8 cellular contexts compared by ENCODE assay signal in genomic region chr2:95992520-95993272, GRCh38. TPM values are rescaled to one million over a fixed set of nuclear protein-coding genes. Genes with fewer than 3 reads are reported as not detected.
DNase-seq lines count a peak whose midpoint lies in the region; TF ChIP-seq lines count a peak whose summit lies in the region.
"Not testable (repeated sequence)": the region's sequence is repeated elsewhere in the genome, so short reads cannot be mapped to it uniquely, and the experiment has no call there.

No MANE protein-coding gene starts in this region.

- H3K36me3 ChIP-seq in Loucy (ENCODE audit: insufficient read depth, low read length); iPS-20b (ENCODE audit: insufficient read depth, low read depth, low read length); urinary bladder (ENCODE audit: insufficient read depth): not testable (repeated sequence)

- POLR2A ChIA-PET in activated CD4-positive, alpha-beta memory T cell treated with anti-CD3 and anti-CD28 coated beads, Interleukin-2, amount 10 ng/mL, durations not matched to agents 7 days and 5 days (lab: Charles Lee), result interaction anchor here (0.7 to 1.2 kb wide), 5 partner anchors 8 to 215 kb away, joined by 3 to 5 read pairs (median 3); partner anchors contain the start of gene STARD7

- not testable (repeated sequence) for H3K9me2 ChIP-seq in Loucy (replicated peaks; ENCODE audit: low read depth, low read length)

- CTCF ChIA-PET in activated CD4-positive, alpha-beta memory T cell treated with anti-CD3 and anti-CD28 coated beads, Interleukin-2, amount 10 ng/mL, durations not matched to agents 7 days and 5 days (lab: Charles Lee), result interaction anchor here (0.6 to 3.2 kb wide), 29 partner anchors 8 to 352 kb away, joined by 3 to 31 read pairs (median 4); partner anchors contain the start of genes ADRA2B and NCAPH

- H3F3A ChIP-seq in Loucy (ENCODE audit: low read depth), result not testable (repeated sequence)

- not testable (repeated sequence) for H3K4me1 Mint-ChIP-seq in activated CD4-positive, alpha-beta memory T cell treated with anti-CD3 and anti-CD28 coated beads, Interleukin-2, amount 10 ng/mL, durations not matched to agents 7 days and 5 days; progenitor cell of endocrine pancreas (ENCODE audit: low read depth)

- H3K27ac Mint-ChIP-seq in activated CD4-positive, alpha-beta memory T cell treated with anti-CD3 and anti-CD28 coated beads, Interleukin-2, amount 10 ng/mL, durations not matched to agents 7 days and 5 days, result peak overlapping the region; percentile 89
- H3K27ac Mint-ChIP-seq in progenitor cell of endocrine pancreas, result peak overlapping the region; percentile 94

- not testable (repeated sequence) for H3K9me3 Mint-ChIP-seq in activated CD4-positive, alpha-beta memory T cell treated with anti-CD3 and anti-CD28 coated beads, Interleukin-2, amount 10 ng/mL, durations not matched to agents 7 days and 5 days; progenitor cell of endocrine pancreas (ENCODE audit: low read depth)

- H3K4me3 Mint-ChIP-seq in activated CD4-positive, alpha-beta memory T cell treated with anti-CD3 and anti-CD28 coated beads, Interleukin-2, amount 10 ng/mL, durations not matched to agents 7 days and 5 days, result peak overlapping the region; percentile 73
- H3K4me3 Mint-ChIP-seq in progenitor cell of endocrine pancreas (ENCODE audit: low read depth), result peak overlapping the region; percentile 81

- H3K9ac ChIP-seq in Loucy (ENCODE audit: low read depth, low read length, poor library complexity, severe bottlenecking) (peak overlapping the region; percentile 80), iPS-20b (ENCODE audit: low read depth, low read length) (peak overlapping the region; percentile 75; the same call in 1 of the 2 replicates)

- H3K4me1 ChIP-seq in Loucy (ENCODE audit: insufficient read depth, low read length, poor library complexity, severe bottlenecking); iPS-20b (ENCODE audit: insufficient read depth, low read length); urinary bladder (ENCODE audit: insufficient read depth): not testable (repeated sequence)

- H4K20me1 ChIP-seq in Loucy (ENCODE audit: insufficient read depth, low read length, poor library complexity, severe bottlenecking), result not testable (repeated sequence)

- not testable (repeated sequence) for H3K27me3 ChIP-seq in Loucy (ENCODE audit: insufficient read depth, low read length, poor library complexity, severe bottlenecking); iPS-20b (ENCODE audit: insufficient read depth, low read length)

- peak overlapping the region; percentile 53 for H3K4me3 ChIP-seq in HFF-Myc (replicated peaks; ENCODE audit: low read depth, low read length)
- H3K4me3 ChIP-seq in Loucy (ENCODE audit: low read length, poor library complexity, severe bottlenecking), result peak overlapping the region; percentile 94
- peak overlapping the region; percentile 90 for H3K4me3 ChIP-seq in coronary artery
- peak overlapping the region; percentile 78 for H3K4me3 ChIP-seq in iPS-20b (ENCODE audit: low read length)
- H3K4me3 ChIP-seq in urinary bladder (ENCODE audit: low read depth, low read length), result peak overlapping the region; percentile 40

- H3K4me2 ChIP-seq in Loucy (ENCODE audit: low read depth, low read length, poor library complexity, severe bottlenecking), result peak overlapping the region; percentile 71

- WGBS in urinary bladder, result 4% methylated on average over 34 of the region's 34 CpGs

- peaks cover 25% of the 10 kb centered on the region for H3K27me3 Mint-ChIP-seq in activated CD4-positive, alpha-beta memory T cell treated with anti-CD3 and anti-CD28 coated beads, Interleukin-2, amount 10 ng/mL, durations not matched to agents 7 days and 5 days
- peaks cover 14% of the 10 kb centered on the region for H3K27me3 Mint-ChIP-seq in progenitor cell of endocrine pancreas

- not testable (repeated sequence) for H3K36me3 Mint-ChIP-seq in activated CD4-positive, alpha-beta memory T cell treated with anti-CD3 and anti-CD28 coated beads, Interleukin-2, amount 10 ng/mL, durations not matched to agents 7 days and 5 days (ENCODE audit: low read depth); progenitor cell of endocrine pancreas (ENCODE audit: insufficient read depth)

- peak overlapping the region; percentile 78 to 95 for H3K27ac ChIP-seq in coronary artery
- not testable (repeated sequence) for H3K27ac ChIP-seq in iPS-20b (ENCODE audit: low read length); urinary bladder (ENCODE audit: low read depth)

- H3K9me3 ChIP-seq in Loucy (ENCODE audit: insufficient read depth, low read depth, low read length); iPS-20b (ENCODE audit: insufficient read depth, low read depth, low read length): not testable (repeated sequence)

- H3K79me2 ChIP-seq in Loucy (ENCODE audit: insufficient read depth, low read length), result peaks cover 11% of the 10 kb centered on the region

- DNase-seq in GM10266 (ENCODE audit: extremely low spot score) (peak; percentile 26), HFF-Myc (ENCODE audit: extremely low read depth, low read depth) (peak; percentile 19), progenitor cell of endocrine pancreas (ENCODE audit: low spot score, unreplicated experiment) (peak; percentile 65)
- peak; percentile 64 for DNase-seq in activated CD4-positive, alpha-beta memory T cell treated with anti-CD3 and anti-CD28 coated beads, Interleukin-2, amount 10 ng/mL, durations not matched to agents 7 days and 5 days
- DNase-seq in coronary artery (ENCODE audit: low spot score), result not testable (repeated sequence)

- peak overlapping the region; percentile 98 for H2AFZ ChIP-seq in Loucy (ENCODE audit: low read length)

- TF ChIP-seq CTCF in GM10266 (IDR thresholded peaks at IDR 0.05; ENCODE audit: control insufficient read depth, insufficient read depth, low read depth, missing control alignments) (peak; percentile 69), HFF-Myc (IDR thresholded peaks at IDR 0.05; ENCODE audit: low read depth, low read length, missing control alignments) (peak; percentile 67), Loucy (conservative IDR thresholded peaks at IDR 0.05; ENCODE audit: low read length) (peak; percentile 78), coronary artery (IDR thresholded peaks at IDR 0.05) (peak; percentile 75), progenitor cell of endocrine pancreas (IDR thresholded peaks at IDR 0.05; ENCODE audit: unreplicated experiment) (peak; percentile 82)

RNA-seq across cellular contexts. Expression of gene ANKRD36C, which starts 1.1 kb away (rescaled TPM):
- 10 to 100 TPM; 67.5 to 67.6 TPM for total RNA-seq in activated CD4-positive, alpha-beta memory T cell treated with anti-CD3 and anti-CD28 coated beads, Interleukin-2, amount 10 ng/mL, durations not matched to agents 7 days and 5 days
- total RNA-seq in progenitor cell of endocrine pancreas (47.7 and 51.5 TPM in 2 replicates), urinary bladder (239 TPM)
- 2.6 TPM for polyA plus RNA-seq in urinary bladder

RNA-seq across cellular contexts. Expression of gene GPAT2, which starts 42.0 kb away (rescaled TPM):
- 1 to 10 TPM; 6.9 to 7.1 TPM for total RNA-seq in activated CD4-positive, alpha-beta memory T cell treated with anti-CD3 and anti-CD28 coated beads, Interleukin-2, amount 10 ng/mL, durations not matched to agents 7 days and 5 days
- total RNA-seq in progenitor cell of endocrine pancreas (not detected in 2 replicates), urinary bladder (1.8 TPM)
- polyA plus RNA-seq in urinary bladder, result 4.9 TPM

Comparison
In these comparisons a context has a peak if more than half of its experiments do, and no peak if none do; other contexts are left out.
1. H3K4me3 ChIP-seq: peak in every context shown above with its lines; median percentile 94 in Loucy; 90 in coronary artery; 78 in iPS-20b; 53 in HFF-Myc; 40 in urinary bladder.